19 cellular contexts compared by ENCODE assay signal in the genomic region with DNA sequence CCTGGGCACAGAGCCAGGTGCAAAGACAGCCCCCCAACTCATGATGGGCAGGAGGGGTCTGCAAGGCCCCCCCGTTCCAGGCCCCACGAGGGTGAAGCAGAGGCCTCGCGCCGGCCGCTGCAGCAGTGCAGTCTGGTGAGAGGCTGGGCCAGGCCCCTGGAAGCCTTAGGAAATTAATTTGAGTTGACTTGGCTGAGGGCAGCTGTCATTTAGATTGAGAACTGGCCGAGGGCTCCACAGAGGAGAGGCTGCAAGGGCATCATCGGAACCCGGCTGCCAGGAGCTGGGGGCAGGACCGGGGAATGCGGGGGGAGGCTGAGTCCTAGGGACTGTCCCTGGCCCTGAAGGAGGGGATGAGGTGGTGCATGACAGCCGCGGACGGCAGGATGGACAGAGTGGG. TPM values are rescaled to one million over a fixed set of nuclear protein-coding genes. Genes with fewer than 3 reads are reported as not detected.
DNase-seq lines count a peak whose midpoint lies in the region; ATAC-seq and TF ChIP-seq lines count a peak whose summit lies in the region.
"Had no signal": no experiment of that assay in that cellular context is flagged by ENCODE, and none has a peak within 500 bp of the region (broad histone marks: within the 10 kb centered on the region; RNA-seq: fewer than 3 reads in every experiment).

No MANE protein-coding gene starts in this region.

- H3K9me3 ChIP-seq in BE2C (no peaks in the 10 kb centered on the region), lower lobe of right lung (no peaks in the 10 kb centered on the region), MM.1S (replicated peaks; ENCODE audit: insufficient read depth, low read length) (no peaks in the 10 kb centered on the region)

- H3K4me3 ChIP-seq in BE2C (ENCODE audit: low read depth, low read length) (no peak overlapping the region), lower lobe of right lung (no peak overlapping the region), MM.1S (ENCODE audit: low read length) (no peak overlapping the region)
- H3K4me3 ChIP-seq: GM23338 had no signal

- peaks cover 0 to 4% (median 0%) of the 10 kb centered on the region in 5 experiments for H3K9me3 Mint-ChIP-seq in brain
- H3K9me3 Mint-ChIP-seq: CD8-positive, alpha-beta T cell; GM23338 had no signal

- H3K4me1 ChIP-seq in BE2C (peaks cover 6% of the 10 kb centered on the region), lower lobe of right lung (no peaks in the 10 kb centered on the region), MM.1S (ENCODE audit: low read length) (no peaks in the 10 kb centered on the region)

- H3K4me2 ChIP-seq in MM.1S (ENCODE audit: low read depth, low read length) = no peak overlapping the region
- H3K4me2 ChIP-seq: GM23338 had no signal

- TF ChIP-seq CTCF in BE2C (IDR thresholded peaks at IDR 0.05; ENCODE audit: low read depth, low read length) (no peak), brain (conservative IDR thresholded peaks at IDR 0.05) (no peak), lower lobe of right lung (IDR thresholded peaks at IDR 0.05) (no peak), MM.1S (IDR thresholded peaks at IDR 0.05; ENCODE audit: low read length) (no peak)

- ATAC-seq in lower lobe of right lung = no peak
- no peak for ATAC-seq in HG02678 (IDR thresholded peaks at IDR 0.05; ENCODE audit: unreplicated experiment)
- ATAC-seq: CD8-positive, alpha-beta T cell; GM23338; PC-3 had no signal

- no peaks in the 10 kb centered on the region for H3K79me2 ChIP-seq in MM.1S (ENCODE audit: low read length)

- peak overlapping the region in 4 of 5 experiments; percentile 45 to 75 (median 58) for H3K27ac Mint-ChIP-seq in brain
- H3K27ac Mint-ChIP-seq: CD8-positive, alpha-beta T cell; GM23338 had no signal

- no peak overlapping the region for H2AFZ ChIP-seq in MM.1S (ENCODE audit: low read length)
- H2AFZ ChIP-seq: GM23338 had no signal

- H3K27ac ChIP-seq in lower lobe of right lung = no peak overlapping the region
- no peak overlapping the region for H3K27ac ChIP-seq in MM.1S (ENCODE audit: low read length)

- H3K9me2 ChIP-seq in MM.1S (replicated peaks; ENCODE audit: insufficient read depth, low read length) = no peaks in the 10 kb centered on the region

- H3K4me3 Mint-ChIP-seq in brain = no peak overlapping the region
- H3K4me3 Mint-ChIP-seq: CD8-positive, alpha-beta T cell; GM23338 had no signal

- H3K27me3 ChIP-seq in BE2C = no peaks in the 10 kb centered on the region
- H3K27me3 ChIP-seq in lower lobe of right lung (ENCODE audit: low read depth) = no peaks in the 10 kb centered on the region
- peaks cover 48% of the 10 kb centered on the region for H3K27me3 ChIP-seq in MM.1S (replicated peaks; ENCODE audit: insufficient read depth, low read length)

- intact Hi-C loops in lower lobe of right lung (cut with DNase I) = no loop called here
- intact Hi-C loops in posterior vena cava (cut with DNase I) = no loop called here

- H3K9ac ChIP-seq in MM.1S (ENCODE audit: low read length) = no peak overlapping the region

- H3K36me3 Mint-ChIP-seq in brain = peaks cover 47% of the 10 kb centered on the region
- H3K36me3 Mint-ChIP-seq: CD8-positive, alpha-beta T cell had no signal

- no peaks in the 10 kb centered on the region for H3K27me3 Mint-ChIP-seq in brain

- peak; percentile 34 for DNase-seq in BE2C
- DNase-seq in lower lobe of right lung = peak; percentile 36
- DNase-seq in posterior vena cava (ENCODE audit: low spot score) = peak; percentile 66
- no peak for DNase-seq in OCI-M2 (lab: John Stamatoyannopoulos, UW; ENCODE audit: unreplicated experiment)
- DNase-seq in MM.1S = no peak
- DNase-seq: Calu3; CD8-positive, alpha-beta T cell; HCEC 1CT; IMR-90; NCI-H1048; NCI-H1436; NCI-H2029; NCI-H2171; NCI-H446; PC-3; RPMI8226 had no signal

- H4K20me1 ChIP-seq in MM.1S (ENCODE audit: insufficient read depth, low read length) = no peaks in the 10 kb centered on the region

- H3K36me3 ChIP-seq in BE2C = no peaks in the 10 kb centered on the region
- no peaks in the 10 kb centered on the region for H3K36me3 ChIP-seq in lower lobe of right lung
- H3K36me3 ChIP-seq in MM.1S (replicated peaks; ENCODE audit: insufficient read depth, low read length) = no peaks in the 10 kb centered on the region

- no peaks in the 10 kb centered on the region for H3F3A ChIP-seq in MM.1S (ENCODE audit: insufficient read depth, low read length)

- H3K4me1 Mint-ChIP-seq in brain = peaks cover 55% of the 10 kb centered on the region

RNA-seq across cellular contexts. Expression of gene MN1, which starts 39.9 kb away (rescaled TPM):
- polyA plus RNA-seq in BE2C (2012; ENCODE audit: insufficient read depth, insufficient read length, low read depth) = 0.46 TPM
- 1.7 TPM for polyA plus RNA-seq in brain (ENCODE audit: insufficient read depth, low read depth, low replicate concordance)
- total RNA-seq in lower lobe of right lung (6.5 TPM), posterior vena cava (10 to 100 TPM; 22.9 to 41.8 TPM)

Comparison
In these comparisons a context has a peak if more than half of its experiments do, and no peak if none do; other contexts are left out.
1. DNase-seq: peak in BE2C (single experiment), lower lobe of right lung (single experiment) and posterior vena cava (single experiment); none in OCI-M2 (single experiment) and MM.1S (single experiment).